In genomic region chr9:127892831-127893230, GRCh38 we compare ENCODE assay signal across 24 cellular contexts.
DNase-seq lines count a peak whose midpoint lies in the region; ATAC-seq lines count a peak whose summit lies in the region.
"Had no signal": no experiment of that assay in that cellular context is flagged by ENCODE, and none has a peak within 500 bp of the region (broad histone marks: within the 10 kb centered on the region; RNA-seq: fewer than 3 reads in every experiment).

No MANE protein-coding gene starts in this region.

- no peak overlapping the region for H3K4me3 Mint-ChIP-seq in activated naive CD8-positive, alpha-beta T cell
- H3K4me3 Mint-ChIP-seq in activated naive CD8-positive, alpha-beta T cell treated with anti-CD3 and anti-CD28 coated beads, Interleukin-2, amount 50 U/mL, for 24 hours, result no peak overlapping the region
- H3K4me3 Mint-ChIP-seq in effector memory CD8-positive, alpha-beta T cell, result no peak overlapping the region
- H3K4me3 Mint-ChIP-seq: activated naive CD8-positive, alpha-beta T cell treated with anti-CD3 and anti-CD28 coated beads, Interleukin-2, amount 10 ng/mL, durations not matched to agents 7 days and 5 days; endodermal cell; IgD-negative memory B cell; nephron progenitor cell had no signal

- H3K27ac Mint-ChIP-seq in activated naive CD8-positive, alpha-beta T cell, result peak overlapping the region; percentile 64
- no peak overlapping the region for H3K27ac Mint-ChIP-seq in activated naive CD8-positive, alpha-beta T cell treated with anti-CD3 and anti-CD28 coated beads, Interleukin-2, amount 50 U/mL, for 24 hours
- H3K27ac Mint-ChIP-seq in effector memory CD8-positive, alpha-beta T cell, result peak overlapping the region; percentile 31 to 79
- H3K27ac Mint-ChIP-seq: activated naive CD8-positive, alpha-beta T cell treated with anti-CD3 and anti-CD28 coated beads, Interleukin-2, amount 10 ng/mL, durations not matched to agents 7 days and 5 days; endodermal cell; nephron progenitor cell had no signal

- ATAC-seq in activated naive CD8-positive, alpha-beta T cell treated with anti-CD3 and anti-CD28 coated beads, Interleukin-2, amount 50 U/mL, for 24 hours, result no peak
- ATAC-seq in effector memory CD8-positive, alpha-beta T cell (replicated peaks), result no peak
- no peak for ATAC-seq in HG03108 (IDR thresholded peaks at IDR 0.05; ENCODE audit: unreplicated experiment)
- ATAC-seq: foreskin keratinocyte, heart left ventricle, lower lobe of right lung had no signal

- H3K4me1 Mint-ChIP-seq in activated naive CD8-positive, alpha-beta T cell (ENCODE audit: low read depth), result peaks cover 9% of the 10 kb centered on the region
- H3K4me1 Mint-ChIP-seq in activated naive CD8-positive, alpha-beta T cell treated with anti-CD3 and anti-CD28 coated beads, Interleukin-2, amount 50 U/mL, for 24 hours, result peaks cover 10% of the 10 kb centered on the region
- peaks cover 23 to 29% of the 10 kb centered on the region in 2 donors for H3K4me1 Mint-ChIP-seq in effector memory CD8-positive, alpha-beta T cell (ENCODE audit: low read depth in 2 of 2)

- no peaks in the 10 kb centered on the region for H3K27me3 Mint-ChIP-seq in activated naive CD8-positive, alpha-beta T cell
- no peaks in the 10 kb centered on the region for H3K27me3 Mint-ChIP-seq in activated naive CD8-positive, alpha-beta T cell treated with anti-CD3 and anti-CD28 coated beads, Interleukin-2, amount 50 U/mL, for 24 hours
- no peaks in the 10 kb centered on the region for H3K27me3 Mint-ChIP-seq in effector memory CD8-positive, alpha-beta T cell
- H3K27me3 Mint-ChIP-seq: activated naive CD8-positive, alpha-beta T cell treated with anti-CD3 and anti-CD28 coated beads, Interleukin-2, amount 10 ng/mL, durations not matched to agents 7 days and 5 days; IgD-negative memory B cell had no signal

- H3K9me3 Mint-ChIP-seq in activated naive CD8-positive, alpha-beta T cell (ENCODE audit: low read depth), result peaks cover 6% of the 10 kb centered on the region
- peaks cover 4% of the 10 kb centered on the region for H3K9me3 Mint-ChIP-seq in activated naive CD8-positive, alpha-beta T cell treated with anti-CD3 and anti-CD28 coated beads, Interleukin-2, amount 50 U/mL, for 24 hours
- no peaks in the 10 kb centered on the region for H3K9me3 Mint-ChIP-seq in effector memory CD8-positive, alpha-beta T cell

- DNase-seq in activated naive CD8-positive, alpha-beta T cell treated with anti-CD3 and anti-CD28 coated beads, Interleukin-2, amount 50 U/mL, for 24 hours, result no peak
- DNase-seq in effector memory CD8-positive, alpha-beta T cell, result no peak
- no peak for DNase-seq in NCI-H2171 treated with DMSO at 0.1 percent for 48 hours (lab: John Stamatoyannopoulos, UW)
- no peak for DNase-seq in NCI-H128 (lab: John Stamatoyannopoulos, UW; ENCODE audit: unreplicated experiment)
- DNase-seq: ACHN; activated CD4-positive, alpha-beta T cell treated with anti-CD3 and anti-CD28 coated beads, Interleukin-2, amount 50 U/mL, for 1 hour; activated naive CD8-positive, alpha-beta T cell treated with anti-CD3 and anti-CD28 coated beads, Interleukin-2, amount 10 ng/mL, durations not matched to agents 7 days and 5 days; Caco-2; DMS79; endodermal cell; foreskin keratinocyte; GDM1; heart left ventricle; kidney glomerular epithelial cell; lower lobe of right lung; NCI-H1092; NCI-H187 treated with DMSO at 0.1 percent for 48 hours; NCI-H526; nephron progenitor cell; SHP77; stimulated activated CD4-positive, alpha-beta T cell treated with anti-CD3 and anti-CD28 coated beads, Interleukin-2, amount 100 ng/mL, for 24 hours had no signal

- H3K36me3 Mint-ChIP-seq in activated naive CD8-positive, alpha-beta T cell, result peaks cover 33% of the 10 kb centered on the region
- H3K36me3 Mint-ChIP-seq in activated naive CD8-positive, alpha-beta T cell treated with anti-CD3 and anti-CD28 coated beads, Interleukin-2, amount 50 U/mL, for 24 hours (ENCODE audit: low read depth), result peaks cover 67% of the 10 kb centered on the region
- peaks cover 67% of the 10 kb centered on the region for H3K36me3 Mint-ChIP-seq in effector memory CD8-positive, alpha-beta T cell (ENCODE audit: insufficient read depth)
